ENCODE assay signal across 9 cellular contexts in the genomic region with DNA sequence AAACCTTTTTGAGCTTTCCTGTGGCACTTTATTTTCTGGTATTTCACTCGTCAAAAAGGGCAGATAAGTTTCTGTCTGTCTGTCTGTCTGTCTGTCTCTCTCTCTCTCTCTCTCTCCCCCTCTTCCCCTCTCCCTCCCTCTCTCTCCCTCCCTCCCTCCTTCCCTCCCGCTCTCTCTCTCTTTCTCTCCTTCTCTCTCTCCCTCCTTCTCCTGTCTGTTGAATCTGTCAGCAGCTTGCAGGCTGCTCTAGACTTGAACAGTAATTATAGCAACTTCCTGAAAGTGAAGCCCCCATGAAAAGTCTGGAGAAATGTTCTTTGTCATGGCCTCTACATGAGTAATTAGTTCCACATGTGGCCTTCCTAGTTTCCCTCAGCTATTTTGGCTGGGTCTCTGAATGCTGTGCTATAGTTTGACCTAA.
A peak's percentile ranks its signal among the peaks of the same experiment; 100 is the strongest.
DNase-seq lines count a peak whose midpoint lies in the region; ATAC-seq, FAIRE-seq and TF ChIP-seq lines count a peak whose summit lies in the region.
"Had no signal": no experiment of that assay in that cellular context is flagged by ENCODE, and none has a peak within 500 bp of the region (broad histone marks: within the 10 kb centered on the region; RNA-seq: fewer than 3 reads in every experiment).

No MANE protein-coding gene starts in this region.

- H3K36me3 ChIP-seq in IMR-90 (ENCODE audit: control insufficient read depth, insufficient read depth, low read length): peaks cover 2% of the 10 kb centered on the region; the same call in 1 of the 2 replicates
- H3K36me3 ChIP-seq in brain microvascular endothelial cell (replicated peaks): no peaks in the 10 kb centered on the region
- H3K36me3 ChIP-seq in HepG2 (replicated peaks in 1 of 2; ENCODE audit: control insufficient read depth in 1 of 2, insufficient read depth in 2 of 2, low read length in 2 of 2): no peaks in the 10 kb centered on the region
- H3K36me3 ChIP-seq in stomach: no peaks in the 10 kb centered on the region

- H3K14ac ChIP-seq in IMR-90 (replicated peaks; ENCODE audit: low read depth, low read length): peak overlapping the region; percentile 79

- peaks cover 3% of the 10 kb centered on the region; the same call in 1 of the 2 replicates for H3K9me1 ChIP-seq in IMR-90 (ENCODE audit: insufficient read depth, low read length)

- peak overlapping the region; percentile 94 for H3K23ac ChIP-seq in IMR-90 (ENCODE audit: low read depth, low read length)

- H3K9me3 ChIP-seq in IMR-90 (ENCODE audit: control insufficient read depth, insufficient read depth, low read length): no peaks in the 10 kb centered on the region
- no peaks in the 10 kb centered on the region for H3K9me3 ChIP-seq in HepG2 (ENCODE audit: low read length)
- no peaks in the 10 kb centered on the region for H3K9me3 ChIP-seq in stomach

- H4K20me1 ChIP-seq in IMR-90 (ENCODE audit: insufficient read depth, low read length) (no peaks in the 10 kb centered on the region), HepG2 (ENCODE audit: insufficient read depth, low read length) (no peaks in the 10 kb centered on the region)

- CTCF ChIA-PET in IMR-90 (lab: Yijun Ruan, JAX) (interaction anchor here (0.6 to 1.5 kb wide), 6 partner anchors 9 to 254 kb away, joined by 3 read pairs; no protein-coding TSS in a partner anchor), HepG2 (lab: Yijun Ruan, JAX; ENCODE audit: low intra/inter-chr PET ratio, low total read pairs) (no interaction called here)

- dilution Hi-C loops in IMR-90 (cut with HindIII; ENCODE audit: low sequenced_read_pairs, unreplicated experiment): no loop called here

- H3K9ac ChIP-seq in IMR-90 (ENCODE audit: low read depth, low read length) (peak overlapping the region; percentile 96), HepG2 (ENCODE audit: insufficient read depth, low read depth, low read length) (no peak overlapping the region)

- in situ Hi-C loops in IMR-90 (cut with MboI; ENCODE audit: low sequenced_read_pairs) (loop anchor here (10.0 kb wide), 1 partner anchor 250 kb away; no protein-coding TSS in a partner anchor), brain microvascular endothelial cell (cut with HindIII; ENCODE audit: low pct_ligation_motif_present, low sequenced_read_pairs) (no loop called here), HepG2 (cut with HindIII; ENCODE audit: extremely low pct_ligation_motif_present, low pct_unique_long_range_greater_than_20kb) (no loop called here)

- peak; percentile 70 for DNase-seq in IMR-90
- DNase-seq in brain microvascular endothelial cell: peak; percentile 55
- DNase-seq in HepG2 (ENCODE audit: low spot score): no peak
- DNase-seq in stomach: no peak
- no peak for DNase-seq in activated CD8-positive, alpha-beta memory T cell treated with anti-CD3 and anti-CD28 coated beads, Interleukin-2, amount 50 U/mL, for 48 hours
- DNase-seq in OCI-M2 (lab: John Stamatoyannopoulos, UW; ENCODE audit: unreplicated experiment): no peak
- DNase-seq in NCI-H345 treated with DMSO at 0.1 percent for 48 hours (lab: John Stamatoyannopoulos, UW; ENCODE audit: unreplicated experiment): no peak
- DNase-seq: NCI-H2029 had no signal

- peak overlapping the region; percentile 72 to 85 for H4K8ac ChIP-seq in IMR-90 (ENCODE audit: low read depth in 2 of 2, low read length in 2 of 2)

- peak overlapping the region; percentile 65 for H3K4me3 ChIP-seq in IMR-90 (ENCODE audit: insufficient read depth, low read depth, low read length)
- peak overlapping the region; percentile 67 for H3K4me3 ChIP-seq in brain microvascular endothelial cell (ENCODE audit: low read depth, low read length)
- H3K4me3 ChIP-seq in HepG2 (replicated peaks in 1 of 3; ENCODE audit: insufficient read depth in 1 of 3, low read depth in 2 of 3, low read length in 3 of 3): no peak overlapping the region
- peak overlapping the region; percentile 38 to 52 (median 47) for H3K4me3 ChIP-seq in stomach

- peak overlapping the region; percentile 99 for H3K4ac ChIP-seq in IMR-90 (ENCODE audit: low read depth, low read length)

- H2BK15ac ChIP-seq in IMR-90 (ENCODE audit: low read depth, low read length): peak overlapping the region; percentile 63

- H4K91ac ChIP-seq in IMR-90 (ENCODE audit: insufficient read depth, low read depth, low read length): peak overlapping the region; percentile 98

- TF ChIP-seq CTCF in IMR-90 (conservative IDR thresholded peaks at IDR 0.05; ENCODE audit: low read depth, low read length) (no peak), brain microvascular endothelial cell (IDR thresholded peaks at IDR 0.05; ENCODE audit: low read depth, low read length, missing control alignments) (no peak), HepG2 (CRISPR knock-in tag; IDR thresholded peaks at IDR 0.05) (no peak), stomach (IDR thresholded peaks at IDR 0.05) (no peak)

- peak overlapping the region; percentile 85 for H2BK20ac ChIP-seq in IMR-90 (ENCODE audit: low read depth, low read length)

- peak overlapping the region; percentile 88 for H3K18ac ChIP-seq in IMR-90 (ENCODE audit: low read depth, low read length)

- peaks cover 5% of the 10 kb centered on the region; the same call in 1 of the 2 replicates for H3K4me1 ChIP-seq in IMR-90 (ENCODE audit: control insufficient read depth, insufficient read depth, low read length)
- no peaks in the 10 kb centered on the region for H3K4me1 ChIP-seq in HepG2 (ENCODE audit: insufficient read depth, low read length)
- peaks cover 0 to 40% (median 14%) of the 10 kb centered on the region in 4 donors for H3K4me1 ChIP-seq in stomach

- no peak for TF ChIP-seq EP300 in HepG2 (IDR thresholded peaks at IDR 0.05; ENCODE audit: low read depth in 2 of 2, low read length in 2 of 2)
- no peak for TF ChIP-seq EP300 in HepG2 (CRISPR knock-in tag; IDR thresholded peaks at IDR 0.05; ENCODE audit: borderline replicate concordance)
- TF ChIP-seq EP300 in stomach (IDR thresholded peaks at IDR 0.05): no peak

- H2AK5ac ChIP-seq in IMR-90 (ENCODE audit: low read depth, low read length): peak overlapping the region; percentile 52

- H3K56ac ChIP-seq in IMR-90 (ENCODE audit: extremely low read depth, insufficient read depth, low read length): peak overlapping the region; percentile 100

- intact Hi-C loops in IMR-90 (cut with micrococcal nuclease): loop anchor here (2.0 to 10.0 kb wide), 3 partner anchors 142 to 440 kb away; no protein-coding TSS in a partner anchor
- intact Hi-C loops in HepG2 (cut with micrococcal nuclease; ENCODE audit: unreplicated experiment): no loop called here
- intact Hi-C loops in stomach (cut with DNase I; ENCODE audit: low total_unique reads): no loop called here

- peaks cover 0 to 13% of the 10 kb centered on the region in 2 experiments; a peak in 2 of 4 replicates for H3K79me1 ChIP-seq in IMR-90 (ENCODE audit: low read depth in 1 of 2, low read length in 2 of 2)

- TF ChIP-seq POLR2A in IMR-90 (IDR thresholded peaks at IDR 0.05; ENCODE audit: low read depth, low read length) (no peak), HepG2 (IDR thresholded peaks at IDR 0.05; ENCODE audit: insufficient read depth in 1 of 2, low read depth in 2 of 2, low read length in 2 of 2) (no peak), stomach (IDR thresholded peaks at IDR 0.05) (no peak)

- no peaks in the 10 kb centered on the region for H3K27me3 ChIP-seq in IMR-90 (ENCODE audit: control insufficient read depth, insufficient read depth, low read length)
- no peaks in the 10 kb centered on the region for H3K27me3 ChIP-seq in brain microvascular endothelial cell (replicated peaks)
- no peaks in the 10 kb centered on the region for H3K27me3 ChIP-seq in HepG2 (ENCODE audit: control insufficient read depth in 1 of 2, insufficient read depth in 2 of 2, low read length in 2 of 2)
- H3K27me3 ChIP-seq in stomach: no peaks in the 10 kb centered on the region

- peak overlapping the region; percentile 91 for H3K4me2 ChIP-seq in IMR-90 (ENCODE audit: low read depth, low read length)
- H3K4me2 ChIP-seq in HepG2 (ENCODE audit: low read depth, low read length): no peak overlapping the region

- BruUV-seq in IMR-90 (replicated peaks; lab: Mats Ljungman, UMichigan) (no TSS peak), HepG2 (replicated peaks; lab: Mats Ljungman, UMichigan) (no TSS peak)

- H3K27ac ChIP-seq in IMR-90 (ENCODE audit: insufficient read depth, low read length) (peak overlapping the region; percentile 86), brain microvascular endothelial cell (peak overlapping the region; percentile 86), HepG2 (ENCODE audit: extremely low read length, insufficient read depth, low read length) (no peak overlapping the region), stomach (peak overlapping the region; percentile 26 to 87 (median 85))

- H4K5ac ChIP-seq in IMR-90 (ENCODE audit: low read depth, low read length): peak overlapping the region; percentile 87

- FAIRE-seq in HepG2 (lab: Jason Lieb, UNC): no peak

- peak overlapping the region; percentile 47 for H2AFZ ChIP-seq in IMR-90 (replicated peaks; ENCODE audit: low read length, poor library complexity)
- H2AFZ ChIP-seq in HepG2 (ENCODE audit: low read length): no peak overlapping the region

- H3K79me2 ChIP-seq in HepG2 (ENCODE audit: insufficient read depth, low read length): no peaks in the 10 kb centered on the region

- peak overlapping the region; percentile 85 for H2BK5ac ChIP-seq in IMR-90 (ENCODE audit: low read depth, low read length, poor library complexity, severe bottlenecking)

- TF ChIP-seq RAD21 in IMR-90 (IDR thresholded peaks at IDR 0.05; ENCODE audit: low read length): no peak
- no peak for TF ChIP-seq RAD21 in HepG2 (CRISPR knock-in tag; IDR thresholded peaks at IDR 0.05)

- WGBS in IMR-90 (ENCODE audit: extremely low coverage in 2 of 2, insufficient read length in 1 of 2), 2 experiments: 0% methylated on average over 1 of the region's 2 CpGs; no CpG with 5 or more reads in 1 of the 2 experiments
- WGBS in HepG2 (ENCODE audit: low lambda C conversion rate): 51% methylated on average over 2 of the region's 2 CpGs
- 19 to 36% (median 31%) methylated on average over 2 of the region's 2 CpGs for WGBS in stomach, 5 donors

- ATAC-seq in IMR-90 (ENCODE audit: low read depth): peak; percentile 6
- ATAC-seq in HepG2: no peak
- no peak for ATAC-seq in HG02852 (IDR thresholded peaks at IDR 0.05; ENCODE audit: unreplicated experiment)

- H2BK120ac ChIP-seq in IMR-90 (ENCODE audit: low read depth, low read length): peak overlapping the region; percentile 94

- H2AK9ac ChIP-seq in IMR-90 (replicated peaks; ENCODE audit: low read depth, low read length, poor library complexity): peak overlapping the region; percentile 21

- POLR2A ChIA-PET in IMR-90 (lab: Charles Lee; ENCODE audit: unreplicated experiment): interaction anchor here (0.6 to 1.4 kb wide), 8 partner anchors 9 to 488 kb away, joined by 3 to 12 read pairs (median 5); no protein-coding TSS in a partner anchor
- POLR2A ChIA-PET in HepG2 (lab: Yijun Ruan, JAX): no interaction called here

TF ChIP-seq in IMR-90, 13 proteins besides CTCF, POLR2A, EP300 and RAD21 (continues in another document):
- no peak for TF ChIP-seq CEBPB (IDR thresholded peaks at IDR 0.05; ENCODE audit: low read depth, low read length)
- TF ChIP-seq MAFK (IDR thresholded peaks at IDR 0.05; ENCODE audit: low read depth, low read length): no peak
- TF ChIP-seq NFE2L2 (IDR thresholded peaks at IDR 0.05; ENCODE audit: low read depth, low read length): no peak

TF ChIP-seq in HepG2, 621 proteins besides CTCF, POLR2A, EP300 and RAD21:
- TF ChIP-seq HNRNPK (IDR thresholded peaks at IDR 0.05; ENCODE audit: low read depth, low read length, poor library complexity, severe bottlenecking) (peak; percentile 66), SRSF4 (IDR thresholded peaks at IDR 0.05; ENCODE audit: low read depth, low read length, poor library complexity, severe bottlenecking) (no peak)

Comparison
In these comparisons a context has a peak if more than half of its experiments do, and no peak if none do; other contexts are left out.
1. DNase-seq: peak in IMR-90 (single experiment) and brain microvascular endothelial cell (single experiment); none in HepG2 (single experiment), stomach (single experiment), activated CD8-positive, alpha-beta memory T cell treated with anti-CD3 and anti-CD28 coated beads, Interleukin-2, amount 50 U/mL, for 48 hours (single experiment), OCI-M2 (single experiment) and NCI-H345 treated with DMSO at 0.1 percent for 48 hours (single experiment).
2. H3K4me3 ChIP-seq: peak in IMR-90 (single experiment), brain microvascular endothelial cell (single experiment) and stomach (4 of 4); none in HepG2 (0 of 3).